ENCODE assay signal across 16 cellular contexts in genomic region chr1:171180671-171181070, GRCh38. TPM values are rescaled to one million over a fixed set of nuclear protein-coding genes. Genes with fewer than 3 reads are reported as not detected.
A peak's percentile ranks its signal among the peaks of the same experiment; 100 is the strongest.
DNase-seq lines count a peak whose midpoint lies in the region; ATAC-seq and TF ChIP-seq lines count a peak whose summit lies in the region.
"Had no signal": no experiment of that assay in that cellular context is flagged by ENCODE, and none has a peak within 500 bp of the region (broad histone marks: within the 10 kb centered on the region; RNA-seq: fewer than 3 reads in every experiment).

No MANE protein-coding gene starts in this region.

- no peak overlapping the region for H2AFZ ChIP-seq in SK-N-SH (ENCODE audit: low read depth)

- no peak overlapping the region for H3K27ac ChIP-seq in SK-N-SH (ENCODE audit: low read depth in 2 of 2, low read length in 1 of 2)
- H3K27ac ChIP-seq: 22Rv1, BLaER1 had no signal

- TF ChIP-seq EP300 in SK-N-SH (IDR thresholded peaks at IDR 0.05; ENCODE audit: borderline replicate concordance in 1 of 2, low read depth in 1 of 2, low read length in 1 of 2): no peak

- no peak for TF ChIP-seq RAD21 in SK-N-SH (IDR thresholded peaks at IDR 0.05; ENCODE audit: low read length)

- H3K36me3 ChIP-seq in SK-N-SH (replicated peaks in 1 of 2; ENCODE audit: control insufficient read depth in 1 of 2, insufficient read depth in 2 of 2, low read length in 1 of 2): no peaks in the 10 kb centered on the region
- H3K36me3 ChIP-seq: BLaER1 had no signal

- TF ChIP-seq CTCF in SK-N-SH (IDR thresholded peaks at IDR 0.05): no peak

- H3K9ac ChIP-seq in SK-N-SH: no peak overlapping the region
- H3K9ac ChIP-seq: BLaER1 had no signal

- peaks cover 17% of the 10 kb centered on the region; the same call in 1 of the 2 replicates for H3K27me3 ChIP-seq in SK-N-SH (ENCODE audit: insufficient read depth)
- H3K27me3 ChIP-seq: BLaER1 had no signal

- POLR2A ChIA-PET in SK-N-SH (lab: Yijun Ruan, JAX): no interaction called here

- no peaks in the 10 kb centered on the region for H3F3A ChIP-seq in SK-N-SH (replicated peaks; ENCODE audit: insufficient read depth)

- WGBS in SK-N-SH (ENCODE audit: low lambda C conversion rate): 2% methylated on average over 2 of the region's 2 CpGs

- no peaks in the 10 kb centered on the region for H3K9me2 ChIP-seq in SK-N-SH

- no peak overlapping the region for H3K4me2 ChIP-seq in SK-N-SH
- H3K4me2 ChIP-seq: BLaER1 had no signal

- H3K4me3 ChIP-seq in SK-N-SH (ENCODE audit: low read depth in 2 of 2, low read length in 1 of 2): no peak overlapping the region
- H3K4me3 ChIP-seq: BLaER1 had no signal

- no peaks in the 10 kb centered on the region for H3K9me3 ChIP-seq in SK-N-SH
- H3K9me3 ChIP-seq: BLaER1 had no signal

- CTCF ChIA-PET in SK-N-SH (lab: Yijun Ruan, JAX): no interaction called here

- H3K4me1 ChIP-seq in SK-N-SH (ENCODE audit: control insufficient read depth in 1 of 2, insufficient read depth in 2 of 2, low read depth in 1 of 2, low read length in 1 of 2): peaks cover 2 to 15% of the 10 kb centered on the region in 2 experiments; a peak in 1 of 4 replicates

- ATAC-seq in SK-N-SH treated with all-trans-retinoic acid at 6 μM for 48 hours: no peak; the same call in 2 of the 3 replicates
- ATAC-seq: HepG2 had no signal

- no peaks in the 10 kb centered on the region for H4K20me1 ChIP-seq in SK-N-SH (ENCODE audit: insufficient read depth)
- H4K20me1 ChIP-seq: BLaER1 had no signal

- no peak for DNase-seq in SK-N-SH
- peak; percentile 3 for DNase-seq in amniotic stem cell (lab: John Stamatoyannopoulos, UW)
- peak; percentile 43 for DNase-seq in fibroblast of the conjunctiva (ENCODE audit: low read depth)
- DNase-seq in DMS153 (lab: John Stamatoyannopoulos, UW): no peak
- no peak for DNase-seq in SK-N-DZ (ENCODE audit: low spot score)
- DNase-seq in DMS114 treated with DMSO at 0.1 percent for 48 hours (lab: John Stamatoyannopoulos, UW; ENCODE audit: unreplicated experiment): no peak
- DNase-seq: AML-193; CD8-positive, alpha-beta memory T cell; DMS79; EL; GOT3; H9 had no signal

- no peaks in the 10 kb centered on the region for H3K79me2 ChIP-seq in SK-N-SH (ENCODE audit: insufficient read depth)

TF ChIP-seq in SK-N-SH, 30 proteins besides CTCF, POLR2A, EP300 and RAD21:
- TF ChIP-seq RXRA (IDR thresholded peaks at IDR 0.05; ENCODE audit: borderline replicate concordance, low read depth): no peak
- TF ChIP-seq TCF12 (IDR thresholded peaks at IDR 0.05): 0 out of 2 replicates have a peak, but pooled peaks have one; percentile 15

TF ChIP-seq in SK-N-SH treated with all-trans-retinoic acid at 6 μM for 48 hours, 23 proteins besides CTCF, POLR2A, EP300 and RAD21:
- TF ChIP-seq ESRRG (CRISPR knock-in tag; IDR thresholded peaks at IDR 0.05) (no peak), RARB (CRISPR knock-in tag; IDR thresholded peaks at IDR 0.05) (no peak), BACH2 (CRISPR knock-in tag; IDR thresholded peaks at IDR 0.05; ENCODE audit: borderline replicate concordance) (no peak), ARNTL (CRISPR knock-in tag; IDR thresholded peaks at IDR 0.05; ENCODE audit: borderline replicate concordance, low read depth) (no peak)
TF ChIP-seq in SK-N-SH treated with all-trans-retinoic acid at 6 μM for 48 hours: peak in this region for 0.

RNA-seq across cellular contexts. Expression of gene FMO2, which starts 4.4 kb away (rescaled TPM):
- not detected in 2 replicates for polyA plus RNA-seq in SK-N-SH (2012; rRNA removed)
- not detected in 2 replicates for polyA plus RNA-seq in SK-N-SH (2012; cell fraction: cytosol; rRNA removed)
- polyA plus RNA-seq in SK-N-SH (2012; cell fraction: nucleus; rRNA removed): not detected in 2 replicates
- polyA plus RNA-seq in SK-N-DZ (2014; cell fraction: cytosol; rRNA removed): not detected in 2 replicates
- not detected in 2 replicates for polyA plus RNA-seq in SK-N-DZ (2014; cell fraction: nucleus; rRNA removed)
- polyA plus RNA-seq: CD8-positive, alpha-beta memory T cell; HepG2 had no signal

Comparison
In these comparisons a context has a peak if more than half of its experiments do, and no peak if none do; other contexts are left out.
1. DNase-seq: peak in amniotic stem cell (single experiment) and fibroblast of the conjunctiva (single experiment); none in SK-N-SH (single experiment), DMS153 (single experiment), SK-N-DZ (single experiment) and DMS114 treated with DMSO at 0.1 percent for 48 hours (single experiment).